ENCODE assay signal across 13 cellular contexts in genomic region chr1:203643213-203644045, GRCh38. TPM values are rescaled to one million over a fixed set of nuclear protein-coding genes. Genes with fewer than 3 reads are reported as not detected.
DNase-seq lines count a peak whose midpoint lies in the region; ATAC-seq, FAIRE-seq and TF ChIP-seq lines count a peak whose summit lies in the region.
"Had no signal": no experiment of that assay in that cellular context is flagged by ENCODE, and none has a peak within 500 bp of the region (broad histone marks: within the 10 kb centered on the region; RNA-seq: fewer than 3 reads in every experiment).

No MANE protein-coding gene starts in this region.

- H3K4me1 ChIP-seq in lung (ENCODE audit: control insufficient read depth in 2 of 2, insufficient read depth in 2 of 2, low read length in 2 of 2): peaks cover 29 to 45% of the 10 kb centered on the region in 2 donors
- H3K4me1 ChIP-seq in tibial nerve: peaks cover 0 to 49% (median 30%) of the 10 kb centered on the region in 4 donors
- H3K4me1 ChIP-seq: SJCRH30 had no signal

- intact Hi-C loops in activated CD4-positive, alpha-beta T cell treated with anti-CD3 and anti-CD28 coated beads, Interleukin-2, amount 10 ng/mL, durations not matched to agents 24 days and 14 days (cut with micrococcal nuclease): no loop called here

- DNase-seq in activated CD4-positive, alpha-beta T cell treated with anti-CD3 and anti-CD28 coated beads, Interleukin-2, amount 10 ng/mL, durations not matched to agents 24 days and 14 days: no peak
- DNase-seq in activated CD4-positive, alpha-beta T cell treated with anti-CD3 and anti-CD28 coated beads for 4 hours: no peak
- peak; percentile 86 for DNase-seq in bronchial epithelial cell (ENCODE audit: low read depth)
- no peak for DNase-seq in lung (ENCODE audit: low spot score)
- no peak for DNase-seq in tibial nerve (ENCODE audit: low spot score in 2 of 2)
- no peak for DNase-seq in NCI-H748 treated with DMSO at 0.1 percent for 48 hours (lab: John Stamatoyannopoulos, UW)
- no peak for DNase-seq in Ammon's horn (ENCODE audit: low spot score)
- DNase-seq: left colon, NCI-H1105 treated with DMSO at 0.1 percent for 48 hours, SJCRH30 had no signal

- no peaks in the 10 kb centered on the region for H3K27me3 Mint-ChIP-seq in activated CD4-positive, alpha-beta T cell treated with anti-CD3 and anti-CD28 coated beads, Interleukin-2, amount 10 ng/mL, durations not matched to agents 24 days and 14 days

- no peak for FAIRE-seq in bronchial epithelial cell (lab: Jason Lieb, UNC)
- FAIRE-seq: colon, GM12878 had no signal

- H3K4me3 ChIP-seq in bronchial epithelial cell (ENCODE audit: low read depth, low read length) (no peak overlapping the region), lung (no peak overlapping the region), tibial nerve (no peak overlapping the region)
- H3K4me3 ChIP-seq: GM12878, SJCRH30 had no signal

- H3K9me3 Mint-ChIP-seq in activated CD4-positive, alpha-beta T cell treated with anti-CD3 and anti-CD28 coated beads, Interleukin-2, amount 10 ng/mL, durations not matched to agents 24 days and 14 days: no peaks in the 10 kb centered on the region

- ATAC-seq in lung (ENCODE audit: insufficient read depth, low FRiP score) (peak; percentile 63), GM19023 (IDR thresholded peaks at IDR 0.05; ENCODE audit: unreplicated experiment) (no peak)
- ATAC-seq: GM12878, left colon had no signal

- no peak for TF ChIP-seq POLR2A in tibial nerve (IDR thresholded peaks at IDR 0.05)

- WGBS in lung, 2 donors: 65 to 81% methylated on average over 10 of the region's 10 CpGs
- WGBS in tibial nerve, 2 donors: 51 to 52% methylated on average over 10 of the region's 10 CpGs

- H3K27me3 ChIP-seq in bronchial epithelial cell (ENCODE audit: control insufficient read depth, insufficient read depth, low read length): no peaks in the 10 kb centered on the region
- H3K27me3 ChIP-seq in lung (ENCODE audit: control insufficient read depth, insufficient read depth): no peaks in the 10 kb centered on the region
- no peaks in the 10 kb centered on the region for H3K27me3 ChIP-seq in tibial nerve
- H3K27me3 ChIP-seq: SJCRH30 had no signal

- no peak overlapping the region for H3K4me3 Mint-ChIP-seq in activated CD4-positive, alpha-beta T cell treated with anti-CD3 and anti-CD28 coated beads, Interleukin-2, amount 10 ng/mL, durations not matched to agents 24 days and 14 days

- H3K9me3 ChIP-seq in lung (ENCODE audit: control insufficient read depth in 2 of 2, insufficient read depth in 1 of 2, low read length in 1 of 2) (no peaks in the 10 kb centered on the region), tibial nerve (no peaks in the 10 kb centered on the region)
- H3K9me3 ChIP-seq: SJCRH30 had no signal

- peaks cover 37% of the 10 kb centered on the region for H3K36me3 Mint-ChIP-seq in activated CD4-positive, alpha-beta T cell treated with anti-CD3 and anti-CD28 coated beads, Interleukin-2, amount 10 ng/mL, durations not matched to agents 24 days and 14 days (ENCODE audit: low read depth)

- H3K4me1 Mint-ChIP-seq in activated CD4-positive, alpha-beta T cell treated with anti-CD3 and anti-CD28 coated beads, Interleukin-2, amount 10 ng/mL, durations not matched to agents 24 days and 14 days: peaks cover 36% of the 10 kb centered on the region

- H3K27ac Mint-ChIP-seq in activated CD4-positive, alpha-beta T cell treated with anti-CD3 and anti-CD28 coated beads, Interleukin-2, amount 10 ng/mL, durations not matched to agents 24 days and 14 days: peak overlapping the region; percentile 64

- H3K36me3 ChIP-seq in bronchial epithelial cell (ENCODE audit: control insufficient read depth, insufficient read depth, low read length) (peaks cover 3% of the 10 kb centered on the region), lung (ENCODE audit: control insufficient read depth in 2 of 2, insufficient read depth in 2 of 2, low read length in 2 of 2) (peaks cover 0 to 4% of the 10 kb centered on the region in 2 donors), tibial nerve (peaks cover 0 to 4% (median 0%) of the 10 kb centered on the region in 3 donors)
- H3K36me3 ChIP-seq: SJCRH30 had no signal

- H3K27ac ChIP-seq in lung (ENCODE audit: low read depth in 1 of 2, low read length in 1 of 2) (peak overlapping the region; percentile 30 to 48), tibial nerve (peak overlapping the region; percentile 5 to 78 (median 54))
- H3K27ac ChIP-seq: SJCRH30 had no signal

- TF ChIP-seq EP300 in tibial nerve (IDR thresholded peaks at IDR 0.05): no peak

- TF ChIP-seq CTCF in bronchial epithelial cell (IDR thresholded peaks at IDR 0.05; ENCODE audit: insufficient read depth, low read length, severe bottlenecking) (no peak), lung (IDR thresholded peaks at IDR 0.05; ENCODE audit: control extremely low read depth, extremely low read depth) (no peak), tibial nerve (IDR thresholded peaks at IDR 0.05) (no peak)

RNA-seq across cellular contexts. Expression of gene ATP2B4, which starts 16.8 kb away (rescaled TPM):
- 32.7 and 33.5 TPM in 2 replicates for total RNA-seq in activated CD4-positive, alpha-beta T cell treated with anti-CD3 and anti-CD28 coated beads, Interleukin-2, amount 10 ng/mL, durations not matched to agents 24 days and 14 days
- total RNA-seq in bronchial epithelial cell (27.4 and 71.7 TPM in 2 replicates), lung (100 to 1,000 TPM in 1 of 2 donors, 10 to 100 TPM in 1; 99.6 to 145 TPM), tibial nerve (100 to 1,000 TPM in 1 of 4 donors, 10 to 100 TPM in 3; 78.6 to 135 (median 85.0) TPM)
- polyA plus RNA-seq in lung: 10 to 100 TPM; 35.9 to 53.1 TPM
